8 cellular contexts compared by ENCODE assay signal in the genomic region with DNA sequence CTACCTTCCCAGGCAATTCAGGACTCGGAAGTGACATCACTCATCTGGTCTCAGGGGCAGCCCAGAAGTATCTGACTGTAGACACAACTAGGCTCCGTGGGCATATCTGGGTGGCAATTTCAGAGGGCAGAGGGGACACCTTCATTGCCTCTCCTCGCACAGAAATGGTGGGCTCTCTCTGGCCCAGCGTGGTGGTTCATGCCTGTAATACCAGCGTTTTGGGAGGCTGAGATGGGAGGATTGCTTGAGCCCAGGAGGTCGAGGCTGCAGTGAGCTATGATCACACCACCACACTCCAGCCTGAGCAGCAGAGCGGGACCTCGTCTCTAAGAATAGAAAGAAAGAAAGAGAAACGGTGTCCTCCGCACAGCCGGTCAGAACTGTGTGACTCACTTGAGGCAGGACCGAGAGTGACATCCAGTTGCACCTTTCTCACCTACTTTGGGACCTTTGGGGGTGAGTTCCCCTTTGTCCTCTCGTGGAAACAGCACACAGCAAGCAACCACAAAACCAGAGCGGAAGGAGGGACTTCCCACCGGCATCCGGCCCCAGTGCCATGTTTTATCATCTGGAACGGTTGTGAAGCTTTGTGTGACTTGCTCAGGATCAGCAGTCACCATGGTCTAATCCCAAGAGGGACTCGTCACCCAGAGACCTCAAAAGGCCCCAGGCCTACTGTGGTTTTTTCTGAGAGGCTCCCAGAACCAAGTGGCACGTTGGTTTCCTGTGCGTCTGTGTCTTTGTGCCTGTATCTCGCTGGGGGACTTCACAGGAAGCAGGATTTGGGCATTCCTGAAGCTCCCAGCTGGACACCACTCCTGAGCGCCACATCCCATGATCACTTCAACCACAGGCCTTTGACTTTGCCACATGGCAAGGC. TPM values are rescaled to one million over a fixed set of nuclear protein-coding genes. Genes with fewer than 3 reads are reported as not detected.
A peak's percentile ranks its signal among the peaks of the same experiment; 100 is the strongest.
DNase-seq lines count a peak whose midpoint lies in the region; ATAC-seq and TF ChIP-seq lines count a peak whose summit lies in the region.

No MANE protein-coding gene starts in this region.

- H3K4me1 Mint-ChIP-seq in chondrocyte (ENCODE audit: low read depth) = no peaks in the 10 kb centered on the region

- H3K27ac ChIP-seq in left lung = no peak overlapping the region

- TF ChIP-seq CTCF in chondrocyte (IDR thresholded peaks at IDR 0.05) = no peak
- no peak for TF ChIP-seq CTCF in BE2C (IDR thresholded peaks at IDR 0.05; ENCODE audit: low read depth, low read length)
- no peak for TF ChIP-seq CTCF in left lung (IDR thresholded peaks at IDR 0.05)

- no peaks in the 10 kb centered on the region for H3K9me3 Mint-ChIP-seq in chondrocyte (ENCODE audit: low read depth)

- H3K36me3 Mint-ChIP-seq in chondrocyte (ENCODE audit: low read depth) = peaks cover 3% of the 10 kb centered on the region

- H3K36me3 ChIP-seq in BE2C = no peaks in the 10 kb centered on the region
- no peaks in the 10 kb centered on the region for H3K36me3 ChIP-seq in left lung

- no peak overlapping the region for H3K27ac Mint-ChIP-seq in chondrocyte (ENCODE audit: unreplicated experiment)

- H3K27me3 Mint-ChIP-seq in chondrocyte (ENCODE audit: low read depth) = peaks cover 15% of the 10 kb centered on the region

- no peaks in the 10 kb centered on the region for H3K4me1 ChIP-seq in BE2C
- H3K4me1 ChIP-seq in left lung = peaks cover 0 to 8% of the 10 kb centered on the region in 2 donors

- H3K27me3 ChIP-seq in BE2C = no peaks in the 10 kb centered on the region
- no peaks in the 10 kb centered on the region for H3K27me3 ChIP-seq in left lung

- DNase-seq in NOMO-1 (lab: John Stamatoyannopoulos, UW; ENCODE audit: unreplicated experiment in 2 of 2) (peak; percentile 53 to 67), chondrocyte (ENCODE audit: low spot score) (peak; percentile 49), BE2C (no peak), left lung (no peak), NCI-H510A (lab: John Stamatoyannopoulos, UW) (no peak), NCI-H526 treated with DMSO at 0.1 percent for 48 hours (lab: John Stamatoyannopoulos, UW) (no peak)

- intact Hi-C loops in left lung (cut with DNase I) = no loop called here

- no peaks in the 10 kb centered on the region for H3K9me3 ChIP-seq in BE2C
- no peaks in the 10 kb centered on the region for H3K9me3 ChIP-seq in left lung

- H3K4me3 ChIP-seq in BE2C (ENCODE audit: low read depth, low read length) (no peak overlapping the region), left lung (no peak overlapping the region)

- H3K4me3 Mint-ChIP-seq in chondrocyte (ENCODE audit: unreplicated experiment) = no peak overlapping the region

- ATAC-seq in GM18867 (IDR thresholded peaks at IDR 0.05; ENCODE audit: unreplicated experiment) = peak; percentile 92
- ATAC-seq in HG02678 (IDR thresholded peaks at IDR 0.05; ENCODE audit: unreplicated experiment) = peak; percentile 90
- no peak for ATAC-seq in left lung

RNA-seq across cellular contexts. Expression of a gene that starts 38.4 kb away (rescaled TPM):
- total RNA-seq in chondrocyte (0.33 to 0.41 TPM in 2 of 3 replicates, not detected in the other), left lung (10 to 100 TPM; 10.5 to 17.7 TPM)
- polyA plus RNA-seq in BE2C (2012; ENCODE audit: insufficient read depth, insufficient read length, low read depth) = 0.97 TPM

Comparison
In these comparisons a context has a peak if more than half of its experiments do, and no peak if none do; other contexts are left out.
1. DNase-seq: peak in NOMO-1 (2 of 2) and chondrocyte (single experiment); none in BE2C (single experiment), left lung (0 of 2), NCI-H510A (single experiment) and NCI-H526 treated with DMSO at 0.1 percent for 48 hours (single experiment).